15 cellular contexts compared by ENCODE assay signal in the genomic region with DNA sequence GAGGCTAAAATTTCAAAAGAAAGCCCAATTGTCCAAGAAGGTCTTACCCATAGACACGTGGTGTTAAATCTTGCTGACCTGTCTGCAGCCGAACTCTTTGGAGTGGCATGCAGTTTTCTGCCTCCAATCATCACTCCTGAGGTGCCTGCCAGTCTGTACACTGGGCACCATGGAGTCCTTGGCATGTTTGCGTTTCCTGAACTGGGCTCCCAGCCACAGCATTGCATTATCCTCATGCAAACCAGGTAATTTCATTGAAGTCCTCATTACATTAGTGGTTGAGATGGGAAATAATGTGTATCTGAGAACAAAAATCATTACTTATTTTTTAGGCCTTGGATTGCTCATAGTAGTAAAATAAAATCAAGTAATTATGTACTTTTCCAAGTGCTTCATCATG.
A peak's percentile ranks its signal among the peaks of the same experiment; 100 is the strongest.
DNase-seq lines count a peak whose midpoint lies in the region; ATAC-seq and TF ChIP-seq lines count a peak whose summit lies in the region.
"Had no signal": no experiment of that assay in that cellular context is flagged by ENCODE, and none has a peak within 500 bp of the region (broad histone marks: within the 10 kb centered on the region; RNA-seq: fewer than 3 reads in every experiment).

No MANE protein-coding gene starts in this region.

- H3K27ac ChIP-seq in 22Rv1: peak overlapping the region; percentile 36; the same call in 1 of the 2 replicates
- H3K27ac ChIP-seq in lower lobe of right lung: peak overlapping the region; percentile 72
- H3K27ac ChIP-seq: RWPE1 had no signal

- no peaks in the 10 kb centered on the region for H3K9me3 ChIP-seq in lower lobe of right lung

- H3K4me3 Mint-ChIP-seq in activated naive CD8-positive, alpha-beta T cell treated with anti-CD3 and anti-CD28 coated beads for 36 hours: no peak overlapping the region
- H3K4me3 Mint-ChIP-seq: neural crest cell; T-helper 1 cell treated with Interleukin-12 subunit alpha and Interleukin-12 subunit beta and Interleukin-4 antibody, amounts not matched to agents 30 μg/mL and 1 μg/mL, for 36 hours; WTC11 had no signal

- peaks cover 58% of the 10 kb centered on the region for H3K4me1 Mint-ChIP-seq in activated naive CD8-positive, alpha-beta T cell treated with anti-CD3 and anti-CD28 coated beads for 36 hours

- H3K4me1 ChIP-seq in lower lobe of right lung: peaks cover 70% of the 10 kb centered on the region

- no peaks in the 10 kb centered on the region for H3K36me3 ChIP-seq in lower lobe of right lung

- TF ChIP-seq CTCF in 22Rv1 (IDR thresholded peaks at IDR 0.05) (no peak), lower lobe of right lung (IDR thresholded peaks at IDR 0.05) (no peak)

- ATAC-seq in lower lobe of right lung (peak; percentile 64 to 72), HG02623 (IDR thresholded peaks at IDR 0.05; ENCODE audit: unreplicated experiment) (no peak), GM18520 (IDR thresholded peaks at IDR 0.05; ENCODE audit: unreplicated experiment) (no peak)
- ATAC-seq: WTC11 had no signal

- H3K4me3 ChIP-seq in lower lobe of right lung: no peak overlapping the region

- H3K27me3 Mint-ChIP-seq in activated naive CD8-positive, alpha-beta T cell treated with anti-CD3 and anti-CD28 coated beads for 36 hours: no peaks in the 10 kb centered on the region

- peak; percentile 47 for DNase-seq in COR-L47 (lab: John Stamatoyannopoulos, UW)
- no peak for DNase-seq in activated naive CD8-positive, alpha-beta T cell treated with anti-CD3 and anti-CD28 coated beads for 36 hours
- DNase-seq in lower lobe of right lung: peak; percentile 56
- no peak for DNase-seq in foreskin melanocyte
- DNase-seq in stimulated activated CD4-positive, alpha-beta T cell treated with anti-CD3 and anti-CD28 coated beads, Interleukin-4, amount 100 ng/mL, for 24 hours: no peak
- DNase-seq: Calu3, dermis blood vessel endothelial cell, NCI-H187 had no signal

- intact Hi-C loops in lower lobe of right lung (cut with DNase I): no loop called here

- no peaks in the 10 kb centered on the region for H3K9me3 Mint-ChIP-seq in activated naive CD8-positive, alpha-beta T cell treated with anti-CD3 and anti-CD28 coated beads for 36 hours
- H3K9me3 Mint-ChIP-seq: neural crest cell; T-helper 1 cell treated with Interleukin-12 subunit alpha and Interleukin-12 subunit beta and Interleukin-4 antibody, amounts not matched to agents 30 μg/mL and 1 μg/mL, for 36 hours; WTC11 had no signal

- no peaks in the 10 kb centered on the region for H3K27me3 ChIP-seq in lower lobe of right lung (ENCODE audit: low read depth)

- peaks cover 33% of the 10 kb centered on the region for H3K36me3 Mint-ChIP-seq in activated naive CD8-positive, alpha-beta T cell treated with anti-CD3 and anti-CD28 coated beads for 36 hours

- H3K27ac Mint-ChIP-seq in activated naive CD8-positive, alpha-beta T cell treated with anti-CD3 and anti-CD28 coated beads for 36 hours: peak overlapping the region; percentile 54
- H3K27ac Mint-ChIP-seq: T-helper 1 cell treated with Interleukin-12 subunit alpha and Interleukin-12 subunit beta and Interleukin-4 antibody, amounts not matched to agents 30 μg/mL and 1 μg/mL, for 36 hours; WTC11 had no signal

Comparison
In these comparisons a context has a peak if more than half of its experiments do, and no peak if none do; other contexts are left out.
1. DNase-seq: peak in COR-L47 (single experiment) and lower lobe of right lung (single experiment); none in activated naive CD8-positive, alpha-beta T cell treated with anti-CD3 and anti-CD28 coated beads for 36 hours (single experiment), foreskin melanocyte (single experiment) and stimulated activated CD4-positive, alpha-beta T cell treated with anti-CD3 and anti-CD28 coated beads, Interleukin-4, amount 100 ng/mL, for 24 hours (single experiment).
2. ATAC-seq: peak in lower lobe of right lung (2 of 2); none in HG02623 (single experiment) and GM18520 (single experiment).